In the genomic region with DNA sequence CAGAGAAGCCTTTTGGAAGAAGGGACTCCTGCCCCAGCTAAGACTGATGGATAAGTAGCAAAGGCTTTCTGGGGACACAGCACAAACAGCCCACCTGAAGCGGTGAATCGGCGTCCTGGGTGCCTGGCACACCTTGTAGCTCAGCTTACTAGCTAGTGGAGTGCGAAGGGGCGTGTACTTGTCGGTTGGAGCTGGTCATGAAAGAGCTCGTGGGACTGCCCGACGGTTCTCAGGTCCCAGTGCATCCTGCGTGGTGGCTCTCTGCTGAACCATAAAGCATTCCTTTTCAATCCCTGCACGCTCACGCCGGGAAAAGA, we compare ENCODE assay signal across 8 cellular contexts. TPM values are rescaled to one million over a fixed set of nuclear protein-coding genes. Genes with fewer than 3 reads are reported as not detected.
DNase-seq lines count a peak whose midpoint lies in the region; ATAC-seq and TF ChIP-seq lines count a peak whose summit lies in the region.

No MANE protein-coding gene starts in this region.

- H3K27ac Mint-ChIP-seq in activated CD8-positive, alpha-beta T cell treated with anti-CD3 and anti-CD28 coated beads, Interleukin-2, amount 10 ng/mL, durations not matched to agents 7 days and 5 days = peak overlapping the region; percentile 94

- ATAC-seq in GM19395 (IDR thresholded peaks at IDR 0.05; ENCODE audit: unreplicated experiment) (peak; percentile 31), HG03439 (IDR thresholded peaks at IDR 0.05; ENCODE audit: unreplicated experiment) (peak; percentile 21)
- peak; percentile 52 for ATAC-seq in activated CD8-positive, alpha-beta T cell treated with anti-CD3 and anti-CD28 coated beads, Interleukin-2, amount 10 ng/mL, durations not matched to agents 7 days and 5 days

- no peak for TF ChIP-seq EP300 in stomach (IDR thresholded peaks at IDR 0.05)

- H3K36me3 Mint-ChIP-seq in activated CD8-positive, alpha-beta T cell treated with anti-CD3 and anti-CD28 coated beads, Interleukin-2, amount 10 ng/mL, durations not matched to agents 7 days and 5 days (ENCODE audit: low read depth) = no peaks in the 10 kb centered on the region

- TF ChIP-seq POLR2A in stomach (IDR thresholded peaks at IDR 0.05) = no peak

- intact Hi-C loops in stomach (cut with DNase I; ENCODE audit: low total_unique reads) = no loop called here

- 0 to 1% (median 1%) methylated on average over 7 to 13 of the region's 13 CpGs for WGBS in stomach, 5 donors

- H3K4me3 ChIP-seq in iPS-18c (ENCODE audit: insufficient read depth, low read depth, low read length) (peak overlapping the region; percentile 58), stomach (peak overlapping the region; percentile 89 to 97 (median 93))

- no peak for TF ChIP-seq CTCF in stomach (IDR thresholded peaks at IDR 0.05)

- H3K27me3 ChIP-seq in stomach = no peaks in the 10 kb centered on the region

- H3K9me3 ChIP-seq in iPS-18c (ENCODE audit: control insufficient read depth, insufficient read depth, low read length) = no peaks in the 10 kb centered on the region
- no peaks in the 10 kb centered on the region for H3K9me3 ChIP-seq in stomach

- CTCF ChIA-PET in activated CD8-positive, alpha-beta T cell treated with anti-CD3 and anti-CD28 coated beads, Interleukin-2, amount 10 ng/mL, durations not matched to agents 7 days and 5 days (lab: Charles Lee) = interaction anchor here (0.8 to 6.2 kb wide), 5 partner anchors 12 to 395 kb away, joined by 3 to 57 read pairs (median 6); no protein-coding TSS in a partner anchor

- H3K4me1 Mint-ChIP-seq in activated CD8-positive, alpha-beta T cell treated with anti-CD3 and anti-CD28 coated beads, Interleukin-2, amount 10 ng/mL, durations not matched to agents 7 days and 5 days (ENCODE audit: low read depth) = peaks cover 11% of the 10 kb centered on the region

- no peak overlapping the region for H3K4me3 Mint-ChIP-seq in activated CD8-positive, alpha-beta T cell treated with anti-CD3 and anti-CD28 coated beads, Interleukin-2, amount 10 ng/mL, durations not matched to agents 7 days and 5 days

- peak; percentile 83 for DNase-seq in COR-L47 (lab: John Stamatoyannopoulos, UW)
- no peak for DNase-seq in activated CD8-positive, alpha-beta T cell treated with anti-CD3 and anti-CD28 coated beads, Interleukin-2, amount 10 ng/mL, durations not matched to agents 7 days and 5 days
- DNase-seq in stomach = no peak
- DNase-seq in amygdala (lab: John Stamatoyannopoulos, UW) = no peak
- DNase-seq in cerebellum (ENCODE audit: low spot score) = no peak

- POLR2A ChIA-PET in activated CD8-positive, alpha-beta T cell treated with anti-CD3 and anti-CD28 coated beads, Interleukin-2, amount 10 ng/mL, durations not matched to agents 7 days and 5 days (lab: Charles Lee) = interaction anchor here (1.2 to 1.9 kb wide), 2 partner anchors 10 to 38 kb away, joined by 7 read pairs; no protein-coding TSS in a partner anchor

- H3K36me3 ChIP-seq in stomach = no peaks in the 10 kb centered on the region

- no peaks in the 10 kb centered on the region for H3K9me3 Mint-ChIP-seq in activated CD8-positive, alpha-beta T cell treated with anti-CD3 and anti-CD28 coated beads, Interleukin-2, amount 10 ng/mL, durations not matched to agents 7 days and 5 days (ENCODE audit: insufficient read depth)

- H3K27ac ChIP-seq in stomach = peak overlapping the region; percentile 73 to 97 (median 94)

- peaks cover 19 to 47% (median 36%) of the 10 kb centered on the region in 4 donors for H3K4me1 ChIP-seq in stomach

- H3K27me3 Mint-ChIP-seq in activated CD8-positive, alpha-beta T cell treated with anti-CD3 and anti-CD28 coated beads, Interleukin-2, amount 10 ng/mL, durations not matched to agents 7 days and 5 days (ENCODE audit: low read depth) = peaks cover 5% of the 10 kb centered on the region

RNA-seq across cellular contexts. Expression of a gene that starts 0.7 kb away (rescaled TPM):
- total RNA-seq in activated CD8-positive, alpha-beta T cell treated with anti-CD3 and anti-CD28 coated beads, Interleukin-2, amount 10 ng/mL, durations not matched to agents 7 days and 5 days = 10 to 100 TPM; 19.8 to 21.1 TPM
- total RNA-seq in stomach = 10 to 100 TPM; 18.8 to 55.5 (median 33.0) TPM
- polyA plus RNA-seq in stomach = 1 to 10 TPM; 4.7 to 8.9 (median 6.5) TPM
- total RNA-seq in cerebellum = 38.2 TPM

RNA-seq across cellular contexts. Expression of a gene that starts 45.7 kb away (rescaled TPM):
- total RNA-seq in activated CD8-positive, alpha-beta T cell treated with anti-CD3 and anti-CD28 coated beads, Interleukin-2, amount 10 ng/mL, durations not matched to agents 7 days and 5 days = under 1 TPM; 0.37 to 0.76 TPM
- total RNA-seq in stomach (10 to 100 TPM in 1 of 5 donors, 1 to 10 TPM in 1, under 1 TPM in 1, not detected in 2; 0.45 to 16.1 (median 5.5) TPM), cerebellum (2.4 TPM)
- 1 to 10 TPM; 1.7 to 5.0 (median 2.4) TPM for polyA plus RNA-seq in stomach
